Comparison of ENCODE assay signal across 1 cellular context in genomic region chr1:92298573-92299476, GRCh38.
TF ChIP-seq lines count a peak whose summit lies in the region.

A gene with protein sequence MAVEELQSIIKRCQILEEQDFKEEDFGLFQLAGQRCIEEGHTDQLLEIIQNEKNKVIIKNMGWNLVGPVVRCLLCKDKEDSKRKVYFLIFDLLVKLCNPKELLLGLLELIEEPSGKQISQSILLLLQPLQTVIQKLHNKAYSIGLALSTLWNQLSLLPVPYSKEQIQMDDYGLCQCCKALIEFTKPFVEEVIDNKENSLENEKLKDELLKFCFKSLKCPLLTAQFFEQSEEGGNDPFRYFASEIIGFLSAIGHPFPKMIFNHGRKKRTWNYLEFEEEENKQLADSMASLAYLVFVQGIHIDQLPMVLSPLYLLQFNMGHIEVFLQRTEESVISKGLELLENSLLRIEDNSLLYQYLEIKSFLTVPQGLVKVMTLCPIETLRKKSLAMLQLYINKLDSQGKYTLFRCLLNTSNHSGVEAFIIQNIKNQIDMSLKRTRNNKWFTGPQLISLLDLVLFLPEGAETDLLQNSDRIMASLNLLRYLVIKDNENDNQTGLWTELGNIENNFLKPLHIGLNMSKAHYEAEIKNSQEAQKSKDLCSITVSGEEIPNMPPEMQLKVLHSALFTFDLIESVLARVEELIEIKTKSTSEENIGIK (minus strand): TSS chr1:92298987. CDS start chr1:92297999, 988 bp downstream.
RPAP2 (plus strand) TSS chr1:92299059; CDS start chr1:92299074, 15 bp downstream.

TF ChIP-seq in K562, 482 proteins besides CTCF, POLR2A, EP300 and RAD21 (continued from another document and continues in another):
- TF ChIP-seq, protein P1, sequence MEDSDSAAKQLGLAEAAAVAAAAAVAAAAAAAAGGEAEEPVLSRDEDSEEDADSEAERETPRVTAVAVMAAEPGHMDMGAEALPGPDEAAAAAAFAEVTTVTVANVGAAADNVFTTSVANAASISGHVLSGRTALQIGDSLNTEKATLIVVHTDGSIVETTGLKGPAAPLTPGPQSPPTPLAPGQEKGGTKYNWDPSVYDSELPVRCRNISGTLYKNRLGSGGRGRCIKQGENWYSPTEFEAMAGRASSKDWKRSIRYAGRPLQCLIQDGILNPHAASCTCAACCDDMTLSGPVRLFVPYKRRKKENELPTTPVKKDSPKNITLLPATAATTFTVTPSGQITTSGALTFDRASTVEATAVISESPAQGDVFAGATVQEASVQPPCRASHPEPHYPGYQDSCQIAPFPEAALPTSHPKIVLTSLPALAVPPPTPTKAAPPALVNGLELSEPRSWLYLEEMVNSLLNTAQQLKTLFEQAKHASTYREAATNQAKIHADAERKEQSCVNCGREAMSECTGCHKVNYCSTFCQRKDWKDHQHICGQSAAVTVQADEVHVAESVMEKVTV (CRISPR knock-in tag; IDR thresholded peaks at IDR 0.05), result no peak
- TF ChIP-seq ETV1 (tag; conservative IDR thresholded peaks at IDR 0.05; ENCODE audit: low read depth) (0 out of 2 replicates have a peak, but pooled peaks have one; percentile 10), ZNF586 (CRISPR knock-in tag; conservative IDR thresholded peaks at IDR 0.05) (no peak), TAF9B (IDR thresholded peaks at IDR 0.05; ENCODE audit: partially characterized antibody) (peak; percentile 67), ZFP30 (CRISPR knock-in tag; IDR thresholded peaks at IDR 0.05; ENCODE audit: borderline replicate concordance) (no peak), ZNF282 (CRISPR knock-in tag; IDR thresholded peaks at IDR 0.05) (no peak), FOXA3 (CRISPR knock-in tag; conservative IDR thresholded peaks at IDR 0.05 in 1 of 2, IDR thresholded peaks at IDR 0.05 in 1 of 2) (no peak), COPS2 (conservative IDR thresholded peaks at IDR 0.05) (no peak), ARID4B (CRISPR knock-in tag; IDR thresholded peaks at IDR 0.05) (peak; percentile 78), MAX (CRISPR knock-in tag; IDR thresholded peaks at IDR 0.05) (peak; percentile 69), ZBTB2 (IDR thresholded peaks at IDR 0.05) (no peak), IFI16 (CRISPR knock-in tag; IDR thresholded peaks at IDR 0.05) (no peak), JUN (IDR thresholded peaks at IDR 0.05; ENCODE audit: borderline replicate concordance, low read depth, low read length) (peak; percentile 20; the same call in 1 of the 2 replicates), JUN (CRISPR knock-in tag; IDR thresholded peaks at IDR 0.05; ENCODE audit: borderline replicate concordance) (no peak), ZNF24 (IDR thresholded peaks at IDR 0.05) (no peak), ZNF384 (IDR thresholded peaks at IDR 0.05; ENCODE audit: low read depth, low read length) (no peak), PHB2 (IDR thresholded peaks at IDR 0.05; ENCODE audit: low read depth) (no peak), MAZ (CRISPR knock-in tag; conservative IDR thresholded peaks at IDR 0.05 in 1 of 2, IDR thresholded peaks at IDR 0.05 in 1 of 2) (peak; percentile 76 to 87), ZNF717 (CRISPR knock-in tag; IDR thresholded peaks at IDR 0.05) (no peak), HMGN3 (IDR thresholded peaks at IDR 0.05; ENCODE audit: borderline replicate concordance, extremely low read depth, insufficient read length, low read depth, low read length) (peak; percentile 78), SRSF3 (IDR thresholded peaks at IDR 0.05; ENCODE audit: insufficient read depth, low read length) (0 out of 2 replicates have a peak, but pooled peaks have one; percentile 45), ZNF740 (CRISPR knock-in tag; IDR thresholded peaks at IDR 0.05) (no peak), ZNF740 (tag; IDR thresholded peaks at IDR 0.05) (no peak), SAP30 (IDR thresholded peaks at IDR 0.05; ENCODE audit: borderline replicate concordance, insufficient read depth, low read depth, low read length, poor library complexity, severe bottlenecking) (peak; percentile 67), EP400 (IDR thresholded peaks at IDR 0.05) (peak; percentile 87), ZNF140 (CRISPR knock-in tag; IDR thresholded peaks at IDR 0.05) (no peak), NR3C1 (CRISPR knock-in tag; IDR thresholded peaks at IDR 0.05) (no peak), ZNF184 (CRISPR knock-in tag; IDR thresholded peaks at IDR 0.05) (no peak), PATZ1 (CRISPR knock-in tag; IDR thresholded peaks at IDR 0.05; ENCODE audit: borderline replicate concordance) (no peak), PURB (CRISPR knock-in tag; IDR thresholded peaks at IDR 0.05; ENCODE audit: low read depth) (no peak), ZKSCAN1 (IDR thresholded peaks at IDR 0.05; ENCODE audit: low read depth, low read length) (peak; percentile 17; the same call in 1 of the 2 replicates), HEY1 (CRISPR knock-in tag; IDR thresholded peaks at IDR 0.05; ENCODE audit: borderline replicate concordance) (no peak), ILF3 (IDR thresholded peaks at IDR 0.05; ENCODE audit: borderline replicate concordance) (no peak), U2AF1 (optimal IDR thresholded peaks at IDR 0.05; ENCODE audit: low read depth, low read length) (peak; percentile 76), U2AF2 (optimal IDR thresholded peaks at IDR 0.05; ENCODE audit: low read depth, low read length) (no peak), NFIX (CRISPR knock-in tag; IDR thresholded peaks at IDR 0.05; ENCODE audit: low read depth) (no peak), RFX7 (CRISPR knock-in tag; IDR thresholded peaks at IDR 0.05) (no peak), ARID2 (IDR thresholded peaks at IDR 0.05) (no peak), SMARCC2 (IDR thresholded peaks at IDR 0.05; ENCODE audit: low read depth) (0 out of 2 replicates have a peak, but pooled peaks have one; percentile 15), FOSL1 (tag; conservative IDR thresholded peaks at IDR 0.05) (no peak), NFIC (IDR thresholded peaks at IDR 0.05) (peak; percentile 50; the same call in 1 of the 2 replicates), PHF20 (IDR thresholded peaks at IDR 0.05; ENCODE audit: partially characterized antibody) (peak; percentile 22), ZNF778 (CRISPR knock-in tag; IDR thresholded peaks at IDR 0.05) (no peak), POLR2G (IDR thresholded peaks at IDR 0.05; ENCODE audit: low read depth, low read length) (peak; percentile 97), MXD1 (CRISPR knock-in tag; IDR thresholded peaks at IDR 0.05; ENCODE audit: borderline replicate concordance, poor library complexity, severe bottlenecking) (no peak)
- TF ChIP-seq, protein P2, sequence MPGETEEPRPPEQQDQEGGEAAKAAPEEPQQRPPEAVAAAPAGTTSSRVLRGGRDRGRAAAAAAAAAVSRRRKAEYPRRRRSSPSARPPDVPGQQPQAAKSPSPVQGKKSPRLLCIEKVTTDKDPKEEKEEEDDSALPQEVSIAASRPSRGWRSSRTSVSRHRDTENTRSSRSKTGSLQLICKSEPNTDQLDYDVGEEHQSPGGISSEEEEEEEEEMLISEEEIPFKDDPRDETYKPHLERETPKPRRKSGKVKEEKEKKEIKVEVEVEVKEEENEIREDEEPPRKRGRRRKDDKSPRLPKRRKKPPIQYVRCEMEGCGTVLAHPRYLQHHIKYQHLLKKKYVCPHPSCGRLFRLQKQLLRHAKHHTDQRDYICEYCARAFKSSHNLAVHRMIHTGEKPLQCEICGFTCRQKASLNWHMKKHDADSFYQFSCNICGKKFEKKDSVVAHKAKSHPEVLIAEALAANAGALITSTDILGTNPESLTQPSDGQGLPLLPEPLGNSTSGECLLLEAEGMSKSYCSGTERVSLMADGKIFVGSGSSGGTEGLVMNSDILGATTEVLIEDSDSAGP (CRISPR knock-in tag; IDR thresholded peaks at IDR 0.05), result no peak
- TF ChIP-seq, protein P3, sequence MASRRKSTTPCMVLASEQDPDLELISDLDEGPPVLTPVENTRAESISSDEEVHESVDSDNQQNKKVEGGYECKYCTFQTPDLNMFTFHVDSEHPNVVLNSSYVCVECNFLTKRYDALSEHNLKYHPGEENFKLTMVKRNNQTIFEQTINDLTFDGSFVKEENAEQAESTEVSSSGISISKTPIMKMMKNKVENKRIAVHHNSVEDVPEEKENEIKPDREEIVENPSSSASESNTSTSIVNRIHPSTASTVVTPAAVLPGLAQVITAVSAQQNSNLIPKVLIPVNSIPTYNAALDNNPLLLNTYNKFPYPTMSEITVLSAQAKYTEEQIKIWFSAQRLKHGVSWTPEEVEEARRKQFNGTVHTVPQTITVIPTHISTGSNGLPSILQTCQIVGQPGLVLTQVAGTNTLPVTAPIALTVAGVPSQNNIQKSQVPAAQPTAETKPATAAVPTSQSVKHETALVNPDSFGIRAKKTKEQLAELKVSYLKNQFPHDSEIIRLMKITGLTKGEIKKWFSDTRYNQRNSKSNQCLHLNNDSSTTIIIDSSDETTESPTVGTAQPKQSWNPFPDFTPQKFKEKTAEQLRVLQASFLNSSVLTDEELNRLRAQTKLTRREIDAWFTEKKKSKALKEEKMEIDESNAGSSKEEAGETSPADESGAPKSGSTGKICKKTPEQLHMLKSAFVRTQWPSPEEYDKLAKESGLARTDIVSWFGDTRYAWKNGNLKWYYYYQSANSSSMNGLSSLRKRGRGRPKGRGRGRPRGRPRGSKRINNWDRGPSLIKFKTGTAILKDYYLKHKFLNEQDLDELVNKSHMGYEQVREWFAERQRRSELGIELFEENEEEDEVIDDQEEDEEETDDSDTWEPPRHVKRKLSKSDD (conservative IDR thresholded peaks at IDR 0.05; ENCODE audit: low read length), result no peak
- TF ChIP-seq, protein P4, sequence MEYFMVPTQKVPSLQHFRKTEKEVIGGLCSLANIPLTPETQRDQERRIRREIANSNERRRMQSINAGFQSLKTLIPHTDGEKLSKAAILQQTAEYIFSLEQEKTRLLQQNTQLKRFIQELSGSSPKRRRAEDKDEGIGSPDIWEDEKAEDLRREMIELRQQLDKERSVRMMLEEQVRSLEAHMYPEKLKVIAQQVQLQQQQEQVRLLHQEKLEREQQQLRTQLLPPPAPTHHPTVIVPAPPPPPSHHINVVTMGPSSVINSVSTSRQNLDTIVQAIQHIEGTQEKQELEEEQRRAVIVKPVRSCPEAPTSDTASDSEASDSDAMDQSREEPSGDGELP (CRISPR knock-in tag; IDR thresholded peaks at IDR 0.05; ENCODE audit: borderline replicate concordance), result peak; percentile 55; the same call in 1 of the 2 replicates
